Comparison of ENCODE assay signal across 10 cellular contexts in the genomic region with DNA sequence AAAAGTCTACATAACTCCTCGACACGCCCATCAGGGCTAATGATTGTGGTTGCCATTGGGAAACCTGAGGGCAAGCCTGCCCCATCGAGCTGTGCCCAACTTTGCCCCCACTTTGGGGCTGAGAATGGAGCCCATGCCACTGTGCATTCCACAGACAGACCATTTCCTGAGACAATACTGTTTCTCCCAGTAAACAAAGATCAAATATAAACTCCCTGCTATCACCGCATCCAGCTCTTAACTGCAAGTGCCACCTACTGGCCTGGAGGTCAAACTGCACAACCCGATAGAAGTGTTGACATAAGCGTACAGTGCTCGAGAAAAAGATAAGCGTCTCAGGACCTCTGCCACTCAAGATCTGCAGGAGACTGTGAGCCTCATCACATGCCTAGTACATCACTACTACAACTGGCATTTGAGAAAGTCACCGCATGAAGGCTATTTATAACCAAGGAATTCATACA. TPM values are rescaled to one million over a fixed set of nuclear protein-coding genes. Genes with fewer than 3 reads are reported as not detected.
DNase-seq lines count a peak whose midpoint lies in the region; ATAC-seq, FAIRE-seq and TF ChIP-seq lines count a peak whose summit lies in the region.
"Had no signal": no experiment of that assay in that cellular context is flagged by ENCODE, and none has a peak within 500 bp of the region (broad histone marks: within the 10 kb centered on the region; RNA-seq: fewer than 3 reads in every experiment).

No MANE protein-coding gene starts in this region.

- no peaks in the 10 kb centered on the region; the same call in 1 of the 2 replicates for H3K27me3 ChIP-seq in GM06990 (replicated peaks; ENCODE audit: control insufficient read depth, insufficient read depth, low read length)
- no peaks in the 10 kb centered on the region for H3K27me3 ChIP-seq in brain microvascular endothelial cell (replicated peaks)

- H3K27ac ChIP-seq in A549 (no peak overlapping the region), brain microvascular endothelial cell (no peak overlapping the region)

- TF ChIP-seq RAD21 in A549 (conservative IDR thresholded peaks at IDR 0.05 in 1 of 2, IDR thresholded peaks at IDR 0.05 in 1 of 2), result peak in 1 of 2 experiments; percentile 27; a peak in 1 of 5 replicates

- TF ChIP-seq POLR2A in A549 (IDR thresholded peaks at IDR 0.05; ENCODE audit: low read length), result no peak

- ATAC-seq in A549, result peak; percentile 64 to 88; a peak in 5 of 6 replicates
- no peak for ATAC-seq in GM18873 (IDR thresholded peaks at IDR 0.05; ENCODE audit: low FRiP score, unreplicated experiment)
- no peak for ATAC-seq in GM18498 (IDR thresholded peaks at IDR 0.05; ENCODE audit: unreplicated experiment)

- H3K36me3 ChIP-seq in GM06990 (ENCODE audit: control insufficient read depth, insufficient read depth, low read length) (no peaks in the 10 kb centered on the region), brain microvascular endothelial cell (replicated peaks) (no peaks in the 10 kb centered on the region)

- CTCF ChIA-PET in A549 (lab: Yijun Ruan, JAX), result interaction anchor here (0.6 to 1.5 kb wide), 7 partner anchors 12 to 117 kb away, joined by 3 to 7 read pairs (median 3); no protein-coding TSS in a partner anchor

- WGBS in A549 (ENCODE audit: missing lambda C conversion rate), result 3% methylated on average over 9 of the region's 9 CpGs

- POLR2A ChIA-PET in A549 (lab: Yijun Ruan, JAX), result no interaction called here

- H3K9me3 ChIP-seq in A549, result peaks cover 11% of the 10 kb centered on the region

- FAIRE-seq in A549 (lab: Jason Lieb, UNC), result no peak

- H3K4me1 ChIP-seq in A549, result no peaks in the 10 kb centered on the region

- in situ Hi-C loops in brain microvascular endothelial cell (cut with HindIII; ENCODE audit: low pct_ligation_motif_present, low sequenced_read_pairs), result no loop called here

- peak; percentile 28; the same call in 2 of the 3 replicates for TF ChIP-seq CTCF in A549 (IDR thresholded peaks at IDR 0.05)
- TF ChIP-seq CTCF in GM06990 (IDR thresholded peaks at IDR 0.05; ENCODE audit: insufficient read depth, low read length, poor library complexity, severe bottlenecking), result peak; percentile 42
- peak; percentile 29 for TF ChIP-seq CTCF in brain microvascular endothelial cell (IDR thresholded peaks at IDR 0.05; ENCODE audit: low read depth, low read length, missing control alignments)

- peak; percentile 34 to 78 for DNase-seq in A549 (ENCODE audit: low read depth in 1 of 2, low spot score in 1 of 2)
- peak; percentile 5 for DNase-seq in GM06990 (ENCODE audit: extremely low read depth, insufficient read length)
- DNase-seq in NCI-H2171 treated with DMSO at 0.1 percent for 48 hours (lab: John Stamatoyannopoulos, UW), result peak; percentile 79
- DNase-seq in brain microvascular endothelial cell, result no peak
- no peak for DNase-seq in NCI-H2107 treated with DMSO at 0.1 percent for 48 hours (lab: John Stamatoyannopoulos, UW; ENCODE audit: unreplicated experiment)
- DNase-seq in SIG-M5 (lab: John Stamatoyannopoulos, UW), result no peak
- DNase-seq: activated gamma-delta T cell had no signal

- TF ChIP-seq EP300 in A549 (IDR thresholded peaks at IDR 0.05), result no peak

- H3K4me2 ChIP-seq in A549, result peak overlapping the region; percentile 35; the same call in 2 of the 3 replicates

- H3K4me3 ChIP-seq in A549, result peak overlapping the region; percentile 21; the same call in 2 of the 3 replicates
- H3K4me3 ChIP-seq in GM06990 (replicated peaks; ENCODE audit: low read depth, low read length), result no peak overlapping the region
- H3K4me3 ChIP-seq in brain microvascular endothelial cell (ENCODE audit: low read depth, low read length), result no peak overlapping the region

TF ChIP-seq in A549, 52 proteins besides CTCF, POLR2A, EP300 and RAD21:
- TF ChIP-seq, protein P1, sequence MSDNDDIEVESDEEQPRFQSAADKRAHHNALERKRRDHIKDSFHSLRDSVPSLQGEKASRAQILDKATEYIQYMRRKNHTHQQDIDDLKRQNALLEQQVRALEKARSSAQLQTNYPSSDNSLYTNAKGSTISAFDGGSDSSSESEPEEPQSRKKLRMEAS (IDR thresholded peaks at IDR 0.05), result 0 out of 2 replicates have a peak, but pooled peaks have one; percentile 25
- TF ChIP-seq GATA3 (IDR thresholded peaks at IDR 0.05; ENCODE audit: borderline replicate concordance), result no peak

RNA-seq across cellular contexts. Expression of a gene that starts 4.7 kb away (rescaled TPM):
- polyA plus RNA-seq in A549 (2011; rRNA removed) (not detected in 2 replicates), A549 (2017; fragmentation: RNase III; extraction: RNeasy Plus Mini Kit Qiagen cat#74134 plus additional on column Dnase treatment) (not detected in 3 replicates)
- not detected in 2 replicates for polyA plus RNA-seq in A549 (2012; cell fraction: cytosol; rRNA removed)
- polyA plus RNA-seq in A549 (2012; cell fraction: nucleus; rRNA removed), result not detected in 2 replicates
- polyA minus RNA-seq in A549 (2011; rRNA and poly(A)+ RNA removed), result not detected in 2 replicates
- polyA plus RNA-seq: neural cell had no signal

RNA-seq across cellular contexts. Expression of a gene that starts 19.6 kb away (rescaled TPM):
- polyA plus RNA-seq in A549 (2011; rRNA removed) (not detected in 2 replicates), A549 (2017; fragmentation: RNase III; extraction: RNeasy Plus Mini Kit Qiagen cat#74134 plus additional on column Dnase treatment) (not detected in 3 replicates)
- polyA plus RNA-seq in A549 (2012; cell fraction: cytosol; rRNA removed), result not detected in 2 replicates
- polyA plus RNA-seq in A549 (2012; cell fraction: nucleus; rRNA removed), result not detected in 2 replicates
- polyA minus RNA-seq in A549 (2011; rRNA and poly(A)+ RNA removed), result not detected in 2 replicates
- polyA plus RNA-seq: neural cell had no signal

RNA-seq across cellular contexts. Expression of a gene that starts 50.2 kb away (rescaled TPM):
- not detected in 2 replicates for polyA plus RNA-seq in A549 (2011; rRNA removed)
- not detected in 2 replicates for polyA plus RNA-seq in A549 (2012; cell fraction: cytosol; rRNA removed)
- polyA plus RNA-seq in A549 (2012; cell fraction: nucleus; rRNA removed), result not detected in 2 replicates
- polyA plus RNA-seq in A549 (2017; fragmentation: RNase III; extraction: RNeasy Plus Mini Kit Qiagen cat#74134 plus additional on column Dnase treatment), result not detected in 3 replicates
- not detected in 2 replicates for polyA minus RNA-seq in A549 (2011; rRNA and poly(A)+ RNA removed)
- polyA plus RNA-seq: neural cell had no signal

RNA-seq across cellular contexts. Expression of a gene that starts 51.8 kb away (rescaled TPM):
- polyA plus RNA-seq in A549 (2011; rRNA removed) (not detected in 2 replicates), A549 (2017; fragmentation: RNase III; extraction: RNeasy Plus Mini Kit Qiagen cat#74134 plus additional on column Dnase treatment) (not detected in 3 replicates)
- polyA plus RNA-seq in A549 (2012; cell fraction: cytosol; rRNA removed), result not detected in 2 replicates
- polyA plus RNA-seq in A549 (2012; cell fraction: nucleus; rRNA removed), result not detected in 2 replicates
- polyA minus RNA-seq in A549 (2011; rRNA and poly(A)+ RNA removed), result not detected in 2 replicates
- polyA plus RNA-seq: neural cell had no signal

Comparison
In these comparisons a context has a peak if more than half of its experiments do, and no peak if none do; other contexts are left out.
1. ATAC-seq: peak in A549 (2 of 2); none in GM18873 (single experiment) and GM18498 (single experiment).
2. DNase-seq: peak in A549 (2 of 2), GM06990 (single experiment) and NCI-H2171 treated with DMSO at 0.1 percent for 48 hours (single experiment); none in brain microvascular endothelial cell (single experiment), NCI-H2107 treated with DMSO at 0.1 percent for 48 hours (single experiment) and SIG-M5 (single experiment).
3. Peak in every context shown above with its lines, with median percentiles within 50 percentile points of each other: CTCF ChIP-seq.